10 cellular contexts compared by ENCODE assay signal in genomic region chr12:77231548-77231947, GRCh38.
DNase-seq lines count a peak whose midpoint lies in the region; ATAC-seq and TF ChIP-seq lines count a peak whose summit lies in the region.
"Had no signal": no experiment of that assay in that cellular context is flagged by ENCODE, and none has a peak within 500 bp of the region (broad histone marks: within the 10 kb centered on the region; RNA-seq: fewer than 3 reads in every experiment).

No MANE protein-coding gene starts in this region.

- no peaks in the 10 kb centered on the region for H3K9me3 Mint-ChIP-seq in nephron
- no peaks in the 10 kb centered on the region for H3K9me3 Mint-ChIP-seq in activated CD8-positive, alpha-beta memory T cell treated with anti-CD3 and anti-CD28 coated beads, Interleukin-2, amount 10 ng/mL, durations not matched to agents 7 days and 5 days (ENCODE audit: low read depth)
- H3K9me3 Mint-ChIP-seq: activated naive CD8-positive, alpha-beta T cell treated with anti-CD3 and anti-CD28 coated beads, Interleukin-2, amount 10 ng/mL, durations not matched to agents 7 days and 5 days had no signal

- no peak for ATAC-seq in activated CD8-positive, alpha-beta memory T cell treated with anti-CD3 and anti-CD28 coated beads, Interleukin-2, amount 10 ng/mL, durations not matched to agents 7 days and 5 days
- no peak for ATAC-seq in GM21529 (IDR thresholded peaks at IDR 0.05; ENCODE audit: unreplicated experiment)

- CTCF ChIA-PET in activated CD8-positive, alpha-beta memory T cell treated with anti-CD3 and anti-CD28 coated beads, Interleukin-2, amount 10 ng/mL, durations not matched to agents 7 days and 5 days (lab: Charles Lee): interaction anchor here (1.5 kb wide), 1 partner anchor 220 kb away, joined by 3 read pairs; no protein-coding TSS in a partner anchor

- TF ChIP-seq CTCF in AG09319 (IDR thresholded peaks at IDR 0.05; ENCODE audit: low read depth, low read length) (no peak), nephron (IDR thresholded peaks at IDR 0.05; ENCODE audit: unreplicated experiment in 3 of 3) (no peak)

- no peaks in the 10 kb centered on the region for H3K4me1 ChIP-seq in endocrine pancreas (ENCODE audit: control insufficient read depth, insufficient read depth, low read length)

- no peak overlapping the region for H3K4me3 Mint-ChIP-seq in nephron
- no peak overlapping the region for H3K4me3 Mint-ChIP-seq in activated CD8-positive, alpha-beta memory T cell treated with anti-CD3 and anti-CD28 coated beads, Interleukin-2, amount 10 ng/mL, durations not matched to agents 7 days and 5 days
- H3K4me3 Mint-ChIP-seq: activated naive CD8-positive, alpha-beta T cell treated with anti-CD3 and anti-CD28 coated beads, Interleukin-2, amount 10 ng/mL, durations not matched to agents 7 days and 5 days had no signal

- H3K9ac ChIP-seq in endocrine pancreas (ENCODE audit: control insufficient read depth, insufficient read depth, low read length): no peak overlapping the region

- peak overlapping the region in 2 of 3 experiments; percentile 43 to 70 for H3K27ac Mint-ChIP-seq in nephron
- no peak overlapping the region for H3K27ac Mint-ChIP-seq in activated CD8-positive, alpha-beta memory T cell treated with anti-CD3 and anti-CD28 coated beads, Interleukin-2, amount 10 ng/mL, durations not matched to agents 7 days and 5 days
- H3K27ac Mint-ChIP-seq: activated naive CD8-positive, alpha-beta T cell treated with anti-CD3 and anti-CD28 coated beads, Interleukin-2, amount 10 ng/mL, durations not matched to agents 7 days and 5 days had no signal

- H3K27me3 Mint-ChIP-seq in nephron (ENCODE audit: low read depth): peaks cover 4% of the 10 kb centered on the region
- H3K27me3 Mint-ChIP-seq in activated CD8-positive, alpha-beta memory T cell treated with anti-CD3 and anti-CD28 coated beads, Interleukin-2, amount 10 ng/mL, durations not matched to agents 7 days and 5 days: no peaks in the 10 kb centered on the region
- H3K27me3 Mint-ChIP-seq: activated naive CD8-positive, alpha-beta T cell treated with anti-CD3 and anti-CD28 coated beads, Interleukin-2, amount 10 ng/mL, durations not matched to agents 7 days and 5 days had no signal

- H3K27me3 ChIP-seq in endocrine pancreas (ENCODE audit: control insufficient read depth, insufficient read depth, low read length): no peaks in the 10 kb centered on the region

- H3K36me3 ChIP-seq in endocrine pancreas (ENCODE audit: control insufficient read depth, insufficient read depth, low read length): no peaks in the 10 kb centered on the region

- no peaks in the 10 kb centered on the region for H3K36me3 Mint-ChIP-seq in nephron (ENCODE audit: low read depth)
- H3K36me3 Mint-ChIP-seq in activated CD8-positive, alpha-beta memory T cell treated with anti-CD3 and anti-CD28 coated beads, Interleukin-2, amount 10 ng/mL, durations not matched to agents 7 days and 5 days: no peaks in the 10 kb centered on the region
- H3K36me3 Mint-ChIP-seq: activated naive CD8-positive, alpha-beta T cell treated with anti-CD3 and anti-CD28 coated beads, Interleukin-2, amount 10 ng/mL, durations not matched to agents 7 days and 5 days had no signal

- peaks cover 18% of the 10 kb centered on the region for H3K4me1 Mint-ChIP-seq in nephron
- H3K4me1 Mint-ChIP-seq in activated CD8-positive, alpha-beta memory T cell treated with anti-CD3 and anti-CD28 coated beads, Interleukin-2, amount 10 ng/mL, durations not matched to agents 7 days and 5 days: no peaks in the 10 kb centered on the region
- H3K4me1 Mint-ChIP-seq: activated naive CD8-positive, alpha-beta T cell treated with anti-CD3 and anti-CD28 coated beads, Interleukin-2, amount 10 ng/mL, durations not matched to agents 7 days and 5 days had no signal

- no peaks in the 10 kb centered on the region for H3K9me3 ChIP-seq in endocrine pancreas (ENCODE audit: control insufficient read depth, low read length)

- peak overlapping the region; percentile 41 for H3K4me3 ChIP-seq in endocrine pancreas (ENCODE audit: control insufficient read depth, insufficient read depth, low read length)

- DNase-seq in AG09319 (ENCODE audit: extremely low read depth, low read depth) (peak; percentile 80), NOMO-1 treated with dmso at 0.1 percent for 144 hours (lab: John Stamatoyannopoulos, UW; ENCODE audit: unreplicated experiment) (peak; percentile 89), NCI-H1436 treated with DMSO at 0.1 percent for 48 hours (lab: John Stamatoyannopoulos, UW) (no peak), D341Med (ENCODE audit: low spot score) (no peak)
- DNase-seq in activated CD8-positive, alpha-beta memory T cell treated with anti-CD3 and anti-CD28 coated beads, Interleukin-2, amount 10 ng/mL, durations not matched to agents 7 days and 5 days: no peak
- DNase-seq: activated naive CD8-positive, alpha-beta T cell treated with anti-CD3 and anti-CD28 coated beads, Interleukin-2, amount 10 ng/mL, durations not matched to agents 7 days and 5 days; NCI-H2081 had no signal

Comparison
In these comparisons a context has a peak if more than half of its experiments do, and no peak if none do; other contexts are left out.
1. DNase-seq: peak in AG09319 (single experiment) and NOMO-1 treated with dmso at 0.1 percent for 144 hours (single experiment); none in activated CD8-positive, alpha-beta memory T cell treated with anti-CD3 and anti-CD28 coated beads, Interleukin-2, amount 10 ng/mL, durations not matched to agents 7 days and 5 days (single experiment), NCI-H1436 treated with DMSO at 0.1 percent for 48 hours (single experiment) and D341Med (single experiment).